28 cellular contexts compared by ENCODE assay signal in genomic region chr12:44842669-44843068, GRCh38. TPM values are rescaled to one million over a fixed set of nuclear protein-coding genes. Genes with fewer than 3 reads are reported as not detected.
DNase-seq lines count a peak whose midpoint lies in the region; ATAC-seq and TF ChIP-seq lines count a peak whose summit lies in the region.
"Had no signal": no experiment of that assay in that cellular context is flagged by ENCODE, and none has a peak within 500 bp of the region (broad histone marks: within the 10 kb centered on the region; RNA-seq: fewer than 3 reads in every experiment).

No MANE protein-coding gene starts in this region.

- peaks cover 24% of the 10 kb centered on the region for H3K36me3 Mint-ChIP-seq in activated naive CD4-positive, alpha-beta T cell treated with anti-CD3 and anti-CD28 coated beads, Interleukin-2, amount 10 ng/mL, durations not matched to agents 7 days and 5 days
- H3K36me3 Mint-ChIP-seq in activated naive CD8-positive, alpha-beta T cell treated with anti-CD3 and anti-CD28 coated beads, Interleukin-2, amount 10 ng/mL, durations not matched to agents 7 days and 5 days: peaks cover 9% of the 10 kb centered on the region

- H3K27me3 ChIP-seq in foreskin keratinocyte: no peaks in the 10 kb centered on the region
- H3K27me3 ChIP-seq: brain microvascular endothelial cell, suprapubic skin had no signal

- peak overlapping the region; percentile 34 for H3K4me3 Mint-ChIP-seq in activated naive CD4-positive, alpha-beta T cell treated with anti-CD3 and anti-CD28 coated beads, Interleukin-2, amount 10 ng/mL, durations not matched to agents 7 days and 5 days
- H3K4me3 Mint-ChIP-seq in activated naive CD8-positive, alpha-beta T cell treated with anti-CD3 and anti-CD28 coated beads, Interleukin-2, amount 10 ng/mL, durations not matched to agents 7 days and 5 days: peak overlapping the region; percentile 88

- POLR2A ChIA-PET in activated naive CD8-positive, alpha-beta T cell treated with anti-CD3 and anti-CD28 coated beads, Interleukin-2, amount 10 ng/mL, durations not matched to agents 7 days and 5 days (lab: Charles Lee): interaction anchor here (0.7 to 2.5 kb wide), 7 partner anchors 9 to 32 kb away, joined by 3 to 6 read pairs (median 4); no protein-coding TSS in a partner anchor

- no peak overlapping the region for H3K27ac ChIP-seq in foreskin keratinocyte
- H3K27ac ChIP-seq: 22Rv1, brain microvascular endothelial cell, HL-60, KMS-11, prostate gland, RWPE1, suprapubic skin had no signal

- CTCF ChIA-PET in activated naive CD4-positive, alpha-beta T cell treated with anti-CD3 and anti-CD28 coated beads, Interleukin-2, amount 10 ng/mL, durations not matched to agents 7 days and 5 days (lab: Charles Lee): interaction anchor here (1.3 kb wide), 1 partner anchor 31 kb away, joined by 3 read pairs; no protein-coding TSS in a partner anchor

- no peaks in the 10 kb centered on the region for H3K4me1 ChIP-seq in foreskin keratinocyte
- H3K4me1 ChIP-seq: prostate gland had no signal

- no peaks in the 10 kb centered on the region for H3K9me3 Mint-ChIP-seq in activated naive CD4-positive, alpha-beta T cell treated with anti-CD3 and anti-CD28 coated beads, Interleukin-2, amount 10 ng/mL, durations not matched to agents 7 days and 5 days
- no peaks in the 10 kb centered on the region for H3K9me3 Mint-ChIP-seq in activated naive CD8-positive, alpha-beta T cell treated with anti-CD3 and anti-CD28 coated beads, Interleukin-2, amount 10 ng/mL, durations not matched to agents 7 days and 5 days

- no peaks in the 10 kb centered on the region for H3K27me3 Mint-ChIP-seq in activated naive CD4-positive, alpha-beta T cell treated with anti-CD3 and anti-CD28 coated beads, Interleukin-2, amount 10 ng/mL, durations not matched to agents 7 days and 5 days
- H3K27me3 Mint-ChIP-seq in activated naive CD8-positive, alpha-beta T cell treated with anti-CD3 and anti-CD28 coated beads, Interleukin-2, amount 10 ng/mL, durations not matched to agents 7 days and 5 days: no peaks in the 10 kb centered on the region

- DNase-seq in NCI-H82 (lab: John Stamatoyannopoulos, UW) (peak; percentile 29), NCI-H82 treated with DMSO at 0.1 percent for 48 hours (lab: John Stamatoyannopoulos, UW; ENCODE audit: unreplicated experiment) (no peak), NCI-H510A (lab: John Stamatoyannopoulos, UW) (no peak), foreskin keratinocyte (no peak)
- peak; percentile 21 for DNase-seq in activated naive CD4-positive, alpha-beta T cell treated with anti-CD3 and anti-CD28 coated beads, Interleukin-2, amount 10 ng/mL, durations not matched to agents 7 days and 5 days
- DNase-seq in activated naive CD4-positive, alpha-beta T cell (lab: John Stamatoyannopoulos, UW): no peak
- no peak for DNase-seq in activated naive CD8-positive, alpha-beta T cell treated with anti-CD3 and anti-CD28 coated beads, Interleukin-2, amount 10 ng/mL, durations not matched to agents 7 days and 5 days
- DNase-seq: activated CD4-positive, alpha-beta T cell treated with anti-CD3 and anti-CD28 coated beads, Interleukin-2, amount 50 U/mL, for 1 hour; brain microvascular endothelial cell; DMS 273 treated with DMSO at 0.1 percent for 48 hours; EL; left ventricle myocardium superior; MM.1S; NCI-H2029; NCI-H226; NCI-H748 treated with DMSO at 0.1 percent for 48 hours; nucleus accumbens; stimulated activated CD4-positive, alpha-beta T cell treated with anti-CD3 and anti-CD28 coated beads, Interleukin-12 subunit alpha, Interleukin-12 subunit beta, amount 100 ng/mL, for 4 hours; stimulated activated CD4-positive, alpha-beta T cell treated with anti-CD3 and anti-CD28 coated beads, Interleukin-4, amount 100 ng/mL, for 1 hour had no signal

- peak overlapping the region; percentile 90 for H3K27ac Mint-ChIP-seq in activated naive CD4-positive, alpha-beta T cell treated with anti-CD3 and anti-CD28 coated beads, Interleukin-2, amount 10 ng/mL, durations not matched to agents 7 days and 5 days
- H3K27ac Mint-ChIP-seq in activated naive CD8-positive, alpha-beta T cell treated with anti-CD3 and anti-CD28 coated beads, Interleukin-2, amount 10 ng/mL, durations not matched to agents 7 days and 5 days: peak overlapping the region; percentile 98

- no peak for TF ChIP-seq CTCF in foreskin keratinocyte (conservative IDR thresholded peaks at IDR 0.05)

- H3K4me1 Mint-ChIP-seq in activated naive CD4-positive, alpha-beta T cell treated with anti-CD3 and anti-CD28 coated beads, Interleukin-2, amount 10 ng/mL, durations not matched to agents 7 days and 5 days: peaks cover 85% of the 10 kb centered on the region
- H3K4me1 Mint-ChIP-seq in activated naive CD8-positive, alpha-beta T cell treated with anti-CD3 and anti-CD28 coated beads, Interleukin-2, amount 10 ng/mL, durations not matched to agents 7 days and 5 days: peaks cover 60% of the 10 kb centered on the region

- ATAC-seq in activated naive CD8-positive, alpha-beta T cell treated with anti-CD3 and anti-CD28 coated beads, Interleukin-2, amount 10 ng/mL, durations not matched to agents 7 days and 5 days (ENCODE audit: low read depth): peak; percentile 43
- ATAC-seq in HG03097 (IDR thresholded peaks at IDR 0.05; ENCODE audit: low FRiP score, unreplicated experiment): no peak
- no peak for ATAC-seq in foreskin keratinocyte
- ATAC-seq: GM12878, left ventricle myocardium superior, sciatic nerve had no signal

RNA-seq across cellular contexts. Expression of gene NELL2, which starts 33.4 kb away (rescaled TPM):
- 100 to 1,000 TPM; 147 to 161 TPM for total RNA-seq in activated naive CD8-positive, alpha-beta T cell treated with anti-CD3 and anti-CD28 coated beads, Interleukin-2, amount 10 ng/mL, durations not matched to agents 7 days and 5 days
- 0.07 TPM in 1 of 2 replicates, not detected in the other for total RNA-seq in foreskin keratinocyte
- not detected in 2 replicates for polyA plus RNA-seq in foreskin keratinocyte

Comparison
In these comparisons a context has a peak if more than half of its experiments do, and no peak if none do; other contexts are left out.
1. DNase-seq: peak in NCI-H82 (single experiment) and activated naive CD4-positive, alpha-beta T cell treated with anti-CD3 and anti-CD28 coated beads, Interleukin-2, amount 10 ng/mL, durations not matched to agents 7 days and 5 days (single experiment); none in NCI-H82 treated with DMSO at 0.1 percent for 48 hours (single experiment), activated naive CD4-positive, alpha-beta T cell (0 of 4), activated naive CD8-positive, alpha-beta T cell treated with anti-CD3 and anti-CD28 coated beads, Interleukin-2, amount 10 ng/mL, durations not matched to agents 7 days and 5 days (single experiment), NCI-H510A (single experiment) and foreskin keratinocyte (0 of 2).
2. RNA of gene NELL2, which starts 33.4 kb away (total RNA-seq): 147 to 161 TPM in activated naive CD8-positive, alpha-beta T cell treated with anti-CD3 and anti-CD28 coated beads, Interleukin-2, amount 10 ng/mL, durations not matched to agents 7 days and 5 days; 0.07 TPM in foreskin keratinocyte; every median in the first group is over 100 times any median in the second.